In the genomic region with DNA sequence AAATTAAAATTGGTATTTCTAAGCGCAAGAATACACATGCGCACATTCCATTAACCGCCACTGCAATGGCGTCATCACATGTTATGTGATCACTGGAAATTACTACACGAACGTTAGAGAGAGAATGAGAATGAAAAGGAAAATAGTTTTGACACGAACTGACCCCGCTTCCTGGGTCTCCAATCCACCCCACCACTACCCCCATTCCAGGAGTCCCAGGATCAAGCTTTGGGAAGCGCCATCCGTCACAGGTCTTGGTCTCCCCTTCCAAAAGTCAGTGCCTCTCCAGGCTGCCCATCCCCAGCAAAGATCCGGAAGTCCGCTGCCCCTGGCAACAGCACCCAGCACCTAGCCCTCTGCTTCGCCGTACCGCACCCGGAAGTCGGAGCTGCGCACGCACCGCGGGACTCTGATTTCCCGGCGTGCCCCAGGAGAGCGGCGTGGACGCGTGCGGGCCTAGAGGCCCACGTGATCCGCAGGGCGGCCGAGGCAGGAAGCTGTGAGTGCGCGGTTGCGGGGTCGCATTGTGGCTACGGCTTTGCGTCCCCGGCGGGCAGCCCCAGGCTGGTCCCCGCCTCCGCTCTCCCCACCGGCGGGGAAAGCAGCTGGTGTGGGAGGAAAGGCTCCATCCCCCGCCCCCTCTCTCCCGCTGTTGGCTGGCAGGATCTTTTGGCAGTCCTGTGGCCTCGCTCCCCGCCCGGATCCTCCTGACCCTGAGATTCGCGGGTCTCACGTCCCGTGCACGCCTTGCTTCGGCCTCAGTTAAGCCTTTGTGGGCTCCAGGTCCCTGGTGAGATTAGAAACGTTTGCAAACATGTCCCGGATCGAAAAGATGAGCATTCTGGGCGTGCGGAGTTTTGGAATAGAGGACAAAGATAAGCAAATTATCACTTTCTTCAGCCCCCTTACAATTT, we compare ENCODE assay signal across 1 cellular context.
TF ChIP-seq lines count a peak whose summit lies in the region.

TSS of gene RAD50 (plus strand) at position 467 of the 914 bp plus-strand sequence. CDS start at position 815, 348 bp downstream.

TF ChIP-seq in HepG2, 621 proteins besides CTCF, POLR2A, EP300 and RAD21 (continued from another document and continues in another):
- TF ChIP-seq CSRNP2 (CRISPR knock-in tag; conservative IDR thresholded peaks at IDR 0.05; ENCODE audit: low read depth) = peak; percentile 82; the same call in 1 of the 2 replicates
- peak; percentile 94; the same call in 1 of the 2 replicates for TF ChIP-seq AHR (CRISPR knock-in tag; IDR thresholded peaks at IDR 0.05)
- TF ChIP-seq, protein P1, sequence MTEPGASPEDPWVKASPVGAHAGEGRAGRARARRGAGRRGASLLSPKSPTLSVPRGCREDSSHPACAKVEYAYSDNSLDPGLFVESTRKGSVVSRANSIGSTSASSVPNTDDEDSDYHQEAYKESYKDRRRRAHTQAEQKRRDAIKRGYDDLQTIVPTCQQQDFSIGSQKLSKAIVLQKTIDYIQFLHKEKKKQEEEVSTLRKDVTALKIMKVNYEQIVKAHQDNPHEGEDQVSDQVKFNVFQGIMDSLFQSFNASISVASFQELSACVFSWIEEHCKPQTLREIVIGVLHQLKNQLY (CRISPR knock-in tag; IDR thresholded peaks at IDR 0.05) = peak; percentile 92
- TF ChIP-seq ARNT (IDR thresholded peaks at IDR 0.05) = no peak
- TF ChIP-seq ZNF337 (CRISPR knock-in tag; IDR thresholded peaks at IDR 0.05; ENCODE audit: borderline replicate concordance, low read depth) = peak; percentile 91; the same call in 1 of the 2 replicates
- TF ChIP-seq ISX (CRISPR knock-in tag; conservative IDR thresholded peaks at IDR 0.05) = 0 out of 2 replicates have a peak, but pooled peaks have one; percentile 81
- peak; percentile 77; the same call in 1 of the 2 replicates for TF ChIP-seq ZNF136 (CRISPR knock-in tag; IDR thresholded peaks at IDR 0.05; ENCODE audit: low read depth)
- peak; percentile 81 for TF ChIP-seq ARID5B (CRISPR knock-in tag; IDR thresholded peaks at IDR 0.05)
- peak; percentile 81 for TF ChIP-seq THRA (CRISPR knock-in tag; IDR thresholded peaks at IDR 0.05; ENCODE audit: borderline replicate concordance)
- TF ChIP-seq DNMT1 (CRISPR knock-in tag; IDR thresholded peaks at IDR 0.05) = 0 out of 2 replicates have a peak, but pooled peaks have one; percentile 74
- TF ChIP-seq RCOR2 (CRISPR knock-in tag; IDR thresholded peaks at IDR 0.05) = no peak
- peak; percentile 94 for TF ChIP-seq BATF2 (CRISPR knock-in tag; IDR thresholded peaks at IDR 0.05)
- peak; percentile 91 for TF ChIP-seq IRF2 (CRISPR knock-in tag; IDR thresholded peaks at IDR 0.05)
- peak; percentile 15 to 22; a peak in 2 of 4 replicates for TF ChIP-seq NR2F1 (CRISPR knock-in tag; IDR thresholded peaks at IDR 0.05)
- TF ChIP-seq ZNF781 (CRISPR knock-in tag; IDR thresholded peaks at IDR 0.05; ENCODE audit: borderline replicate concordance, not compliant biosample characterization) = peak; percentile 77
- TF ChIP-seq ZIK1 (CRISPR knock-in tag; IDR thresholded peaks at IDR 0.05; ENCODE audit: borderline replicate concordance, low read depth) = peak; percentile 95; the same call in 1 of the 2 replicates
- TF ChIP-seq ZNF770 (CRISPR knock-in tag; IDR thresholded peaks at IDR 0.05) = peak; percentile 81
- TF ChIP-seq, protein P2, sequence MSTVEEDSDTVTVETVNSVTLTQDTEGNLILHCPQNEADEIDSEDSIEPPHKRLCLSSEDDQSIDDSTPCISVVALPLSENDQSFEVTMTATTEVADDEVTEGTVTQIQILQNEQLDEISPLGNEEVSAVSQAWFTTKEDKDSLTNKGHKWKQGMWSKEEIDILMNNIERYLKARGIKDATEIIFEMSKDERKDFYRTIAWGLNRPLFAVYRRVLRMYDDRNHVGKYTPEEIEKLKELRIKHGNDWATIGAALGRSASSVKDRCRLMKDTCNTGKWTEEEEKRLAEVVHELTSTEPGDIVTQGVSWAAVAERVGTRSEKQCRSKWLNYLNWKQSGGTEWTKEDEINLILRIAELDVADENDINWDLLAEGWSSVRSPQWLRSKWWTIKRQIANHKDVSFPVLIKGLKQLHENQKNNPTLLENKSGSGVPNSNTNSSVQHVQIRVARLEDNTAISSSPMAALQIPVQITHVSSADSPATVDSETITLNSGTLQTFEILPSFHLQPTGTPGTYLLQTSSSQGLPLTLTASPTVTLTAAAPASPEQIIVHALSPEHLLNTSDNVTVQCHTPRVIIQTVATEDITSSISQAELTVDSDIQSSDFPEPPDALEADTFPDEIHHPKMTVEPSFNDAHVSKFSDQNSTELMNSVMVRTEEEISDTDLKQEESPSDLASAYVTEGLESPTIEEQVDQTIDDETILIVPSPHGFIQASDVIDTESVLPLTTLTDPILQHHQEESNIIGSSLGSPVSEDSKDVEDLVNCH (CRISPR knock-in tag; IDR thresholded peaks at IDR 0.05) = no peak
- peak; percentile 70 for TF ChIP-seq NCOA2 (CRISPR knock-in tag; IDR thresholded peaks at IDR 0.05)
- peak; percentile 81 for TF ChIP-seq TEAD3 (CRISPR knock-in tag; optimal IDR thresholded peaks at IDR 0.05; ENCODE audit: borderline replicate concordance)
- TF ChIP-seq TBL1XR1 (IDR thresholded peaks at IDR 0.05; ENCODE audit: borderline replicate concordance, low read length, partially characterized antibody) = peak; percentile 11
- 0 out of 2 replicates have a peak, but pooled peaks have one; percentile 84 for TF ChIP-seq MYNN (CRISPR knock-in tag; IDR thresholded peaks at IDR 0.05; ENCODE audit: low read depth)
- TF ChIP-seq ZNF329 (CRISPR knock-in tag; IDR thresholded peaks at IDR 0.05; ENCODE audit: low read depth) = no peak
- TF ChIP-seq PCBP2 (optimal IDR thresholded peaks at IDR 0.05; ENCODE audit: low read depth, low read length, poor library complexity, severe bottlenecking) = no peak
- no peak for TF ChIP-seq POLR2AphosphoS2 (IDR thresholded peaks at IDR 0.05; ENCODE audit: low read depth, low read length)
- peak; percentile 50; the same call in 1 of the 2 replicates for TF ChIP-seq CHD2 (IDR thresholded peaks at IDR 0.05; ENCODE audit: low read depth, low read length)
- TF ChIP-seq SMARCC2 (IDR thresholded peaks at IDR 0.05) = no peak
- TF ChIP-seq U2AF1 (optimal IDR thresholded peaks at IDR 0.05; ENCODE audit: low read depth, low read length) = no peak
- TF ChIP-seq PRPF4 (IDR thresholded peaks at IDR 0.05; ENCODE audit: low read depth, low read length, poor library complexity, severe bottlenecking) = no peak
- TF ChIP-seq TIGD3 (CRISPR knock-in tag; IDR thresholded peaks at IDR 0.05; ENCODE audit: borderline replicate concordance) = no peak
- TF ChIP-seq KLF6 (CRISPR knock-in tag; IDR thresholded peaks at IDR 0.05) = peak; percentile 95; the same call in 1 of the 2 replicates
- peak; percentile 57; the same call in 1 of the 2 replicates for TF ChIP-seq HOMEZ (CRISPR knock-in tag; IDR thresholded peaks at IDR 0.05; ENCODE audit: low read depth)
- TF ChIP-seq MIER2 (CRISPR knock-in tag; IDR thresholded peaks at IDR 0.05) = peak; percentile 56; the same call in 1 of the 2 replicates
- TF ChIP-seq ZNF773 (CRISPR knock-in tag; IDR thresholded peaks at IDR 0.05; ENCODE audit: borderline replicate concordance) = no peak
- TF ChIP-seq, protein P3, sequence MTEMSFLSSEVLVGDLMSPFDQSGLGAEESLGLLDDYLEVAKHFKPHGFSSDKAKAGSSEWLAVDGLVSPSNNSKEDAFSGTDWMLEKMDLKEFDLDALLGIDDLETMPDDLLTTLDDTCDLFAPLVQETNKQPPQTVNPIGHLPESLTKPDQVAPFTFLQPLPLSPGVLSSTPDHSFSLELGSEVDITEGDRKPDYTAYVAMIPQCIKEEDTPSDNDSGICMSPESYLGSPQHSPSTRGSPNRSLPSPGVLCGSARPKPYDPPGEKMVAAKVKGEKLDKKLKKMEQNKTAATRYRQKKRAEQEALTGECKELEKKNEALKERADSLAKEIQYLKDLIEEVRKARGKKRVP (CRISPR knock-in tag; IDR thresholded peaks at IDR 0.05) = peak in 1 of 2 experiments; percentile 73; a peak in 2 of 4 replicates
- peak; percentile 96; the same call in 1 of the 2 replicates for TF ChIP-seq ZNF343 (CRISPR knock-in tag; IDR thresholded peaks at IDR 0.05)
- peak; percentile 80; the same call in 1 of the 2 replicates for TF ChIP-seq KLF9 (CRISPR knock-in tag; IDR thresholded peaks at IDR 0.05; ENCODE audit: low read depth)
- peak; percentile 88; the same call in 1 of the 2 replicates for TF ChIP-seq ZNF441 (CRISPR knock-in tag; IDR thresholded peaks at IDR 0.05; ENCODE audit: borderline replicate concordance)
- TF ChIP-seq KDM2A (CRISPR knock-in tag; IDR thresholded peaks at IDR 0.05; ENCODE audit: borderline replicate concordance, low read depth) = peak; percentile 92
